ENCODE assay signal across 1 cellular context in the genomic region with DNA sequence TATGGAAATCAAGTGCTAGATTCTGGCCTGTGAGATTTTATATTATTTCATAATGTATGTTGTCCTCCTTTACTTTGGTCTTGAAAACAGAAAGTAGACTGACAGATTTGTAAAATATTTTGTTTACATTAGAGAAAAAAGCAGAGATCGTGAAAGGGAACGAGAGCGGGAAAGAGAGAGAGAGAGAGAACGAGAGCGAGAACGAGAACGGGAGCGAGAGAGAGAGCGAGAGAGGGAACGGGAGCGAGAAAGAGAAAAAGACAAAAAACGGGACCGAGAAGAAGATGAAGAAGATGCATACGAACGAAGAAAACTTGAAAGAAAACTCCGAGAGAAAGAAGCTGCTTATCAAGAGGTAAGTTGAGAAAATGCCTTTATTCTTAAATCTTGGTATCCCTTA.
TF ChIP-seq lines count a peak whose summit lies in the region.

No MANE protein-coding gene starts in this region.

TF ChIP-seq in WTC11, 78 proteins besides CTCF, POLR2A, EP300 and RAD21 (continued from another document):
- TF ChIP-seq, protein P1, sequence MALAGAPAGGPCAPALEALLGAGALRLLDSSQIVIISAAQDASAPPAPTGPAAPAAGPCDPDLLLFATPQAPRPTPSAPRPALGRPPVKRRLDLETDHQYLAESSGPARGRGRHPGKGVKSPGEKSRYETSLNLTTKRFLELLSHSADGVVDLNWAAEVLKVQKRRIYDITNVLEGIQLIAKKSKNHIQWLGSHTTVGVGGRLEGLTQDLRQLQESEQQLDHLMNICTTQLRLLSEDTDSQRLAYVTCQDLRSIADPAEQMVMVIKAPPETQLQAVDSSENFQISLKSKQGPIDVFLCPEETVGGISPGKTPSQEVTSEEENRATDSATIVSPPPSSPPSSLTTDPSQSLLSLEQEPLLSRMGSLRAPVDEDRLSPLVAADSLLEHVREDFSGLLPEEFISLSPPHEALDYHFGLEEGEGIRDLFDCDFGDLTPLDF (CRISPR knock-in tag; IDR thresholded peaks at IDR 0.05), result no peak
- TF ChIP-seq NR3C1 (CRISPR knock-in tag; conservative IDR thresholded peaks at IDR 0.05; ENCODE audit: low read depth), result no peak
- no peak for TF ChIP-seq IRF2 (CRISPR knock-in tag; IDR thresholded peaks at IDR 0.05; ENCODE audit: borderline replicate concordance, low read depth)
- TF ChIP-seq ZNF121 (CRISPR knock-in tag; IDR thresholded peaks at IDR 0.05), result no peak
- TF ChIP-seq, protein P2, sequence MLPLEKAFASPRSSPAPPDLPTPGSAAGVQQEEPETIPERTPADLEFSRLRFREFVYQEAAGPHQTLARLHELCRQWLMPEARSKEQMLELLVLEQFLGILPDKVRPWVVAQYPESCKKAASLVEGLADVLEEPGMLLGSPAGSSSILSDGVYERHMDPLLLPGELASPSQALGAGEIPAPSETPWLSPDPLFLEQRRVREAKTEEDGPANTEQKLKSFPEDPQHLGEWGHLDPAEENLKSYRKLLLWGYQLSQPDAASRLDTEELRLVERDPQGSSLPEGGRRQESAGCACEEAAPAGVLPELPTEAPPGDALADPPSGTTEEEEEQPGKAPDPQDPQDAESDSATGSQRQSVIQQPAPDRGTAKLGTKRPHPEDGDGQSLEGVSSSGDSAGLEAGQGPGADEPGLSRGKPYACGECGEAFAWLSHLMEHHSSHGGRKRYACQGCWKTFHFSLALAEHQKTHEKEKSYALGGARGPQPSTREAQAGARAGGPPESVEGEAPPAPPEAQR (CRISPR knock-in tag; IDR thresholded peaks at IDR 0.05), result no peak
- no peak for TF ChIP-seq ZNF512 (CRISPR knock-in tag; IDR thresholded peaks at IDR 0.05; ENCODE audit: borderline replicate concordance)
- no peak for TF ChIP-seq JAZF1 (CRISPR knock-in tag; IDR thresholded peaks at IDR 0.05)
- TF ChIP-seq FOXJ3 (CRISPR knock-in tag; IDR thresholded peaks at IDR 0.05; ENCODE audit: borderline replicate concordance), result no peak
- TF ChIP-seq, protein P3, sequence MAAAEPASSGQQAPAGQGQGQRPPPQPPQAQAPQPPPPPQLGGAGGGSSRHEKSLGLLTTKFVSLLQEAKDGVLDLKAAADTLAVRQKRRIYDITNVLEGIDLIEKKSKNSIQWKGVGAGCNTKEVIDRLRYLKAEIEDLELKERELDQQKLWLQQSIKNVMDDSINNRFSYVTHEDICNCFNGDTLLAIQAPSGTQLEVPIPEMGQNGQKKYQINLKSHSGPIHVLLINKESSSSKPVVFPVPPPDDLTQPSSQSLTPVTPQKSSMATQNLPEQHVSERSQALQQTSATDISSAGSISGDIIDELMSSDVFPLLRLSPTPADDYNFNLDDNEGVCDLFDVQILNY (CRISPR knock-in tag; IDR thresholded peaks at IDR 0.05), result no peak
TF ChIP-seq in WTC11: peak in this region for 0.
